12 cellular contexts compared by ENCODE assay signal in the genomic region with DNA sequence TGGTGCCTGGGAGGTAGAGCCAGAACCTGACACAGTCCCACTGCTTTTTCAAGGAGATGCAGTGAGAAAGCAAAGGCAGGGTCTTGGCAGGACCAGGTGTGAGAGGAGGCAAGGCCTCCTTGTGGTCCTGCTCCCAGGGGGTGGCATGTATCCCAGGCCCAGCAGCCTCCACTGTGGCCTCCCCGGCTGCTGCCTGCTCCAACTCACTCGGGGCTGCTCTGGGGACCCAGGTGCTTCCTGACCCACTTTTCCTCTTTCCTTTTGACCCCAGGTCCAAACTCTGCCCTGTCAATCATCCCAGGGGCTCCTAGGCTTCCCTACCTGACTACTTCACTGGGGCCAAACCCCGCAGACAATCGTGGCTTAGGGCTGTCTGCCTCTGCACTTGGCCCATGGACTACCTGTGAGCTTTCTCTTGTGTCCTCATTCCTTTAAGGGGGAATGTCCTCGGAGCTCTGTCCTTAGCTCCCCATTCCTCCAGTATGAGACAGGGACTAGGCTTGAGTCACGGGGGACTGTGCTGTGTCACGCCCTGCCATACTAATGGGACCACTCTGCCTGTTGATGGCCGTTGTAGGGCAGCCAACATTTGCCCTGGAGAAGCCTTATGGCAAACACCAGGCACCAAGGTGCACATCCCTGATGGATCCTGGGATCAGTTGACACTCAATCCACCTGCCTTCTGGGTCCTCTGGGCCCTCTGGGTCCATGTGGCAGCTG. TPM values are rescaled to one million over a fixed set of nuclear protein-coding genes. Genes with fewer than 3 reads are reported as not detected.
DNase-seq lines count a peak whose midpoint lies in the region; ATAC-seq and TF ChIP-seq lines count a peak whose summit lies in the region.
"Had no signal": no experiment of that assay in that cellular context is flagged by ENCODE, and none has a peak within 500 bp of the region (broad histone marks: within the 10 kb centered on the region; RNA-seq: fewer than 3 reads in every experiment).

No MANE protein-coding gene starts in this region.

- H3K4me2 ChIP-seq in GM23338 (peak overlapping the region; percentile 79; the same call in 1 of the 2 replicates), fibroblast of lung (ENCODE audit: extremely low read depth, insufficient read depth, low read length) (no peak overlapping the region), smooth muscle cell (no peak overlapping the region)
- H3K4me2 ChIP-seq: KMS-11 had no signal

- H3K9me3 Mint-ChIP-seq in GM23338 = no peaks in the 10 kb centered on the region

- H3K27me3 ChIP-seq in GM23338 (ENCODE audit: insufficient read depth) (peaks cover 9% of the 10 kb centered on the region; the same call in 1 of the 2 replicates), fibroblast of lung (ENCODE audit: control insufficient read depth, insufficient read depth, low read length) (no peaks in the 10 kb centered on the region), smooth muscle cell (ENCODE audit: low read depth) (no peaks in the 10 kb centered on the region)

- H3K27me3 Mint-ChIP-seq in GM23338 (ENCODE audit: insufficient read depth, low read depth, poor library complexity) = peaks cover 16% of the 10 kb centered on the region
- peaks cover 37% of the 10 kb centered on the region for H3K27me3 Mint-ChIP-seq in T-helper 17 cell

- H3K4me1 Mint-ChIP-seq in GM23338 = peaks cover 20% of the 10 kb centered on the region
- peaks cover 7% of the 10 kb centered on the region for H3K4me1 Mint-ChIP-seq in T-helper 17 cell

- no peak for ATAC-seq in GM23338
- ATAC-seq in T-helper 17 cell = no peak
- ATAC-seq in HG03108 (IDR thresholded peaks at IDR 0.05; ENCODE audit: unreplicated experiment) = no peak
- ATAC-seq in GM19328 (IDR thresholded peaks at IDR 0.05; ENCODE audit: unreplicated experiment) = no peak
- ATAC-seq: mucosa of descending colon had no signal

- H2AFZ ChIP-seq in GM23338 = peak overlapping the region; percentile 95
- no peak overlapping the region for H2AFZ ChIP-seq in fibroblast of lung (ENCODE audit: low read length)
- no peak overlapping the region for H2AFZ ChIP-seq in smooth muscle cell (ENCODE audit: low read depth)

- H3K36me3 ChIP-seq in GM23338 (ENCODE audit: insufficient read depth) = no peaks in the 10 kb centered on the region
- H3K36me3 ChIP-seq in fibroblast of lung (ENCODE audit: control insufficient read depth, insufficient read depth, low read length) = peaks cover 2% of the 10 kb centered on the region
- H3K36me3 ChIP-seq in smooth muscle cell (ENCODE audit: low read depth) = no peaks in the 10 kb centered on the region

- H3K36me3 Mint-ChIP-seq in GM23338 (ENCODE audit: low read depth) = peaks cover 3% of the 10 kb centered on the region; the same call in 1 of the 3 replicates
- H3K36me3 Mint-ChIP-seq in T-helper 17 cell (ENCODE audit: low read depth) = peaks cover 5% of the 10 kb centered on the region

- in situ Hi-C loops in GM13976 (cut with MboI; ENCODE audit: low sequenced_read_pairs, unreplicated experiment) = no loop called here

- no peaks in the 10 kb centered on the region; the same call in 1 of the 2 replicates for H3K79me2 ChIP-seq in GM23338 (replicated peaks; ENCODE audit: insufficient read depth)
- no peaks in the 10 kb centered on the region for H3K79me2 ChIP-seq in fibroblast of lung (ENCODE audit: control insufficient read depth, insufficient read depth, low read length)
- peaks cover 23% of the 10 kb centered on the region for H3K79me2 ChIP-seq in smooth muscle cell (ENCODE audit: low read depth)

- 90% methylated on average over 8 of the region's 8 CpGs for WGBS in smooth muscle cell (ENCODE audit: low lambda C conversion rate)

- H3K4me1 ChIP-seq in GM23338 (ENCODE audit: insufficient read depth) = peaks cover 8% of the 10 kb centered on the region; the same call in 1 of the 2 replicates
- H3K4me1 ChIP-seq in fibroblast of lung (ENCODE audit: control insufficient read depth, extremely low read depth, insufficient read depth, low read length) = peaks cover 31% of the 10 kb centered on the region
- no peaks in the 10 kb centered on the region for H3K4me1 ChIP-seq in smooth muscle cell (ENCODE audit: low read depth)

- H3K9me3 ChIP-seq in T-helper 17 cell (ENCODE audit: control insufficient read depth, low read length, poor library complexity, severe bottlenecking) (no peaks in the 10 kb centered on the region), fibroblast of lung (ENCODE audit: control insufficient read depth, insufficient read depth, low read depth, low read length) (no peaks in the 10 kb centered on the region), smooth muscle cell (replicated peaks; ENCODE audit: low read depth) (no peaks in the 10 kb centered on the region)
- H3K9me3 ChIP-seq: mucosa of descending colon had no signal

- no peaks in the 10 kb centered on the region for H3K9me2 ChIP-seq in GM23338 (ENCODE audit: insufficient read depth)

- H3K9ac ChIP-seq in fibroblast of lung (ENCODE audit: insufficient read depth, low read length) = no peak overlapping the region
- H3K9ac ChIP-seq in smooth muscle cell (ENCODE audit: low read depth) = no peak overlapping the region
- H3K9ac ChIP-seq: KMS-11 had no signal

- H3K27ac Mint-ChIP-seq in GM23338 = no peak overlapping the region
- no peak overlapping the region for H3K27ac Mint-ChIP-seq in T-helper 17 cell

- H3K4me3 ChIP-seq in GM23338 (peak overlapping the region; percentile 87), fibroblast of lung (replicated peaks in 1 of 4; ENCODE audit: control extremely low read depth in 1 of 4, insufficient read depth in 1 of 4, low read depth in 3 of 4, low read length in 4 of 4) (no peak overlapping the region), smooth muscle cell (no peak overlapping the region)
- H3K4me3 ChIP-seq: mucosa of descending colon had no signal

- H3F3A ChIP-seq in GM23338 (replicated peaks; ENCODE audit: low read depth) (no peaks in the 10 kb centered on the region), smooth muscle cell (ENCODE audit: low read depth) (peaks cover 22% of the 10 kb centered on the region)

- peak overlapping the region; percentile 63 for H3K4me3 Mint-ChIP-seq in GM23338
- peak overlapping the region; percentile 78 for H3K4me3 Mint-ChIP-seq in T-helper 17 cell

- H4K20me1 ChIP-seq in GM23338 (replicated peaks; ENCODE audit: insufficient read depth) (no peaks in the 10 kb centered on the region), fibroblast of lung (ENCODE audit: control insufficient read depth, extremely low read depth, insufficient read depth, low read length) (no peaks in the 10 kb centered on the region), smooth muscle cell (ENCODE audit: low read depth) (peaks cover 18% of the 10 kb centered on the region)

- no peak for DNase-seq in GM23338 (ENCODE audit: low spot score)
- no peak for DNase-seq in T-helper 17 cell
- no peak for DNase-seq in fibroblast of lung (ENCODE audit: low read depth in 2 of 2)
- DNase-seq in smooth muscle cell (lab: John Stamatoyannopoulos, UW; ENCODE audit: unreplicated experiment) = no peak
- no peak for DNase-seq in SIG-M5 (lab: John Stamatoyannopoulos, UW)
- DNase-seq in GM13976 (ENCODE audit: low spot score) = no peak
- DNase-seq: NCI-H446 had no signal

- TF ChIP-seq CTCF in GM23338 (conservative IDR thresholded peaks at IDR 0.05; ENCODE audit: low read depth in 2 of 2) (no peak), fibroblast of lung (conservative IDR thresholded peaks at IDR 0.05 in 1 of 2, IDR thresholded peaks at IDR 0.05 in 1 of 2; ENCODE audit: low read depth in 1 of 2, low read length in 2 of 2) (no peak), smooth muscle cell (IDR thresholded peaks at IDR 0.05; ENCODE audit: borderline replicate concordance, insufficient read depth, poor library complexity, severe bottlenecking) (no peak), GM13976 (IDR thresholded peaks at IDR 0.05; ENCODE audit: borderline replicate concordance, control extremely low read depth, extremely low read depth, insufficient read depth, missing control alignments) (no peak)

- H3K27ac ChIP-seq in GM23338 (ENCODE audit: low read depth) (no peak overlapping the region), fibroblast of lung (ENCODE audit: insufficient read depth, low read length) (peak overlapping the region; percentile 56), smooth muscle cell (ENCODE audit: low read depth) (peak overlapping the region; percentile 88)
- H3K27ac ChIP-seq: KMS-11 had no signal

RNA-seq across cellular contexts. Expression of a gene that starts 1.1 kb away (rescaled TPM):
- total RNA-seq in GM23338 (2014; rRNA removed; shearing (Covaris generic)) = 36.7 and 42.0 TPM in 2 replicates
- polyA plus RNA-seq in GM23338 (2016; fragmentation: Nextera tagmentation; extraction: Ambion mirVana) = 15.1 and 16.0 TPM in 2 replicates
- total RNA-seq in T-helper 17 cell = 1 to 10 TPM; 1.1 to 4.2 TPM
- total RNA-seq in fibroblast of lung = 116 and 133 TPM in 2 replicates
- 24.1 and 44.4 TPM in 2 replicates for polyA plus RNA-seq in fibroblast of lung
- 72.1 and 157 TPM in 2 replicates for polyA plus RNA-seq in fibroblast of lung (2012)
- polyA minus RNA-seq in fibroblast of lung (ENCODE audit: low replicate concordance) = 93.3 and 303 TPM in 2 replicates
- total RNA-seq in smooth muscle cell = 36.6 and 39.7 TPM in 2 replicates
- polyA plus RNA-seq in smooth muscle cell = 141 and 163 TPM in 2 replicates

RNA-seq across cellular contexts. Expression of a gene that starts 20.3 kb away (rescaled TPM):
- total RNA-seq in GM23338 (2014; rRNA removed; shearing (Covaris generic)) = 111 and 127 TPM in 2 replicates
- polyA plus RNA-seq in GM23338 (2016; fragmentation: Nextera tagmentation; extraction: Ambion mirVana) (101 and 108 TPM in 2 replicates), fibroblast of lung (69.8 and 122 TPM in 2 replicates), smooth muscle cell (133 and 151 TPM in 2 replicates)
- total RNA-seq in T-helper 17 cell (10 to 100 TPM; 46.3 to 53.3 TPM), fibroblast of lung (58.8 and 76.5 TPM in 2 replicates), smooth muscle cell (45.5 and 49.1 TPM in 2 replicates)
- polyA plus RNA-seq in fibroblast of lung (2012) = 101 and 168 TPM in 2 replicates
- 110 and 231 TPM in 2 replicates for polyA minus RNA-seq in fibroblast of lung (ENCODE audit: low replicate concordance)

RNA-seq across cellular contexts. Expression of a gene that starts 20.7 kb away (rescaled TPM):
- 19.8 and 35.4 TPM in 2 replicates for total RNA-seq in GM23338 (2014; rRNA removed; shearing (Covaris generic))
- polyA plus RNA-seq in GM23338 (2016; fragmentation: Nextera tagmentation; extraction: Ambion mirVana) (7.1 and 8.0 TPM in 2 replicates), fibroblast of lung (4.9 and 5.9 TPM in 2 replicates), smooth muscle cell (9.9 and 10.2 TPM in 2 replicates)
- total RNA-seq in T-helper 17 cell (10 to 100 TPM; 27.2 to 29.7 TPM), fibroblast of lung (11.0 and 12.7 TPM in 2 replicates), smooth muscle cell (4.9 and 5.2 TPM in 2 replicates)
- polyA plus RNA-seq in fibroblast of lung (2012) = 5.7 and 7.1 TPM in 2 replicates
- polyA minus RNA-seq in fibroblast of lung (ENCODE audit: low replicate concordance) = 13.0 and 18.5 TPM in 2 replicates

RNA-seq across cellular contexts. Expression of a gene that starts 37.6 kb away (rescaled TPM):
- total RNA-seq in GM23338 (2014; rRNA removed; shearing (Covaris generic)) = 0.78 and 2.9 TPM in 2 replicates
- polyA plus RNA-seq in GM23338 (2016; fragmentation: Nextera tagmentation; extraction: Ambion mirVana) (5.1 and 7.8 TPM in 2 replicates), fibroblast of lung (not detected in 2 replicates), smooth muscle cell (not detected in 2 replicates)
- total RNA-seq in T-helper 17 cell (under 1 TPM in 1 of 2 donors, not detected in 1; 0.92 TPM), fibroblast of lung (0.26 and 0.33 TPM in 2 replicates), smooth muscle cell (0.54 TPM in 1 of 2 replicates, not detected in the other)
- 0.18 TPM in 1 of 2 replicates, not detected in the other for polyA plus RNA-seq in fibroblast of lung (2012)
- polyA minus RNA-seq in fibroblast of lung (ENCODE audit: low replicate concordance) = not detected in 2 replicates

RNA-seq across cellular contexts. Expression of a gene that starts 38.1 kb away (rescaled TPM):
- 2.4 TPM in 1 of 2 replicates, not detected in the other for total RNA-seq in GM23338 (2014; rRNA removed; shearing (Covaris generic))
- 4.8 and 8.3 TPM in 2 replicates for polyA plus RNA-seq in GM23338 (2016; fragmentation: Nextera tagmentation; extraction: Ambion mirVana)
- total RNA-seq in T-helper 17 cell = not detected
- not detected in 2 replicates for total RNA-seq in fibroblast of lung
- polyA plus RNA-seq in fibroblast of lung = not detected in 2 replicates
- polyA plus RNA-seq in fibroblast of lung (2012) = not detected in 2 replicates
- polyA minus RNA-seq in fibroblast of lung (ENCODE audit: low replicate concordance) = not detected in 2 replicates
- total RNA-seq in smooth muscle cell = 39.0 and 95.1 TPM in 2 replicates
- 35.8 and 77.7 TPM in 2 replicates for polyA plus RNA-seq in smooth muscle cell
- total RNA-seq: T-helper 1 cell treated with Interleukin-12 subunit alpha and Interleukin-12 subunit beta and Interleukin-4 antibody, amounts not matched to agents 30 ng/mL and 1 ng/mL, for 36 hours had no signal
